16 cellular contexts compared by ENCODE assay signal in genomic region chr2:178301595-178302324, GRCh38.
DNase-seq lines count a peak whose midpoint lies in the region; ATAC-seq lines count a peak whose summit lies in the region.
"Had no signal": no experiment of that assay in that cellular context is flagged by ENCODE, and none has a peak within 500 bp of the region (broad histone marks: within the 10 kb centered on the region; RNA-seq: fewer than 3 reads in every experiment).

No MANE protein-coding gene starts in this region.

- no peak overlapping the region for H3K27ac ChIP-seq in mesenchymal stem cell (ENCODE audit: low read length, poor library complexity, severe bottlenecking)
- H3K27ac ChIP-seq: SJSA1 had no signal

- CTCF ChIA-PET in activated CD4-positive, alpha-beta memory T cell treated with anti-CD3 and anti-CD28 coated beads for 36 hours (lab: Charles Lee) = no interaction called here

- no peak overlapping the region for H2AFZ ChIP-seq in mesenchymal stem cell (ENCODE audit: low read depth, low read length)

- H3K4me3 ChIP-seq in HAP-1 = no peak overlapping the region
- H3K4me3 ChIP-seq in mesenchymal stem cell (ENCODE audit: insufficient read depth in 1 of 2, low read depth in 1 of 2, low read length in 2 of 2) = no peak overlapping the region
- H3K4me3 ChIP-seq: SJSA1 had no signal

- H3K18ac ChIP-seq in mesenchymal stem cell (ENCODE audit: low read depth in 1 of 2, low read length in 2 of 2) = no peak overlapping the region

- no peak overlapping the region for H3K4me3 Mint-ChIP-seq in activated CD4-positive, alpha-beta memory T cell treated with anti-CD3 and anti-CD28 coated beads for 36 hours
- H3K4me3 Mint-ChIP-seq: CD4-positive, CD25-positive, alpha-beta regulatory T cell had no signal

- H3K36me3 ChIP-seq in HAP-1 (replicated peaks) = no peaks in the 10 kb centered on the region
- H3K36me3 ChIP-seq in mesenchymal stem cell (ENCODE audit: control insufficient read depth in 1 of 2, insufficient read depth in 2 of 2, low read depth in 1 of 2, low read length in 2 of 2) = no peaks in the 10 kb centered on the region
- H3K36me3 ChIP-seq: SJSA1 had no signal

- ATAC-seq in left ventricle myocardium superior (no peak), HG03108 (IDR thresholded peaks at IDR 0.05; ENCODE audit: unreplicated experiment) (no peak)

- H3K4ac ChIP-seq in mesenchymal stem cell (ENCODE audit: low read depth in 1 of 2, low read length in 2 of 2) = no peak overlapping the region

- no peak overlapping the region for H4K8ac ChIP-seq in mesenchymal stem cell (ENCODE audit: low read length)

- H3K27me3 ChIP-seq in HAP-1 (ENCODE audit: low read depth) = no peaks in the 10 kb centered on the region
- H3K27me3 ChIP-seq in mesenchymal stem cell (ENCODE audit: control insufficient read depth in 1 of 2, insufficient read depth in 1 of 2, low read length in 2 of 2) = no peaks in the 10 kb centered on the region
- H3K27me3 ChIP-seq: SJSA1 had no signal

- H3K36me3 Mint-ChIP-seq in activated CD4-positive, alpha-beta memory T cell treated with anti-CD3 and anti-CD28 coated beads for 36 hours = no peaks in the 10 kb centered on the region
- H3K36me3 Mint-ChIP-seq: CD4-positive, CD25-positive, alpha-beta regulatory T cell had no signal

- no peak overlapping the region for H3K4me2 ChIP-seq in mesenchymal stem cell (ENCODE audit: low read length, poor library complexity, severe bottlenecking)

- intact Hi-C loops in activated CD4-positive, alpha-beta memory T cell treated with anti-CD3 and anti-CD28 coated beads for 36 hours (cut with micrococcal nuclease) = no loop called here
- intact Hi-C loops in left ventricle myocardium superior (cut with micrococcal nuclease) = loop anchor here (10.0 kb wide), 1 partner anchor 93 kb away; no protein-coding TSS in a partner anchor

- H2BK120ac ChIP-seq in mesenchymal stem cell (ENCODE audit: low read depth, low read length) = no peak overlapping the region

- no peak overlapping the region for H2BK12ac ChIP-seq in mesenchymal stem cell (ENCODE audit: low read length in 2 of 2)

- peaks cover 9% of the 10 kb centered on the region for H3K27me3 Mint-ChIP-seq in activated CD4-positive, alpha-beta memory T cell treated with anti-CD3 and anti-CD28 coated beads for 36 hours

- H3K27ac Mint-ChIP-seq in activated CD4-positive, alpha-beta memory T cell treated with anti-CD3 and anti-CD28 coated beads for 36 hours = no peak overlapping the region
- H3K27ac Mint-ChIP-seq: CD4-positive, CD25-positive, alpha-beta regulatory T cell had no signal

- H3K79me1 ChIP-seq in mesenchymal stem cell (replicated peaks; ENCODE audit: low read length, poor library complexity, severe bottlenecking) = no peaks in the 10 kb centered on the region

- no peak overlapping the region for H3K23ac ChIP-seq in mesenchymal stem cell (ENCODE audit: low read length in 2 of 2)

- H3K4me1 ChIP-seq in HAP-1 (peaks cover 22% of the 10 kb centered on the region), mesenchymal stem cell (ENCODE audit: control insufficient read depth, insufficient read depth, low read depth, low read length) (no peaks in the 10 kb centered on the region)
- H3K4me1 ChIP-seq: SJSA1 had no signal

- H3K9ac ChIP-seq in mesenchymal stem cell (ENCODE audit: low read length) = no peak overlapping the region

- H3K4me1 Mint-ChIP-seq in activated CD4-positive, alpha-beta memory T cell treated with anti-CD3 and anti-CD28 coated beads for 36 hours (ENCODE audit: low read depth) = no peaks in the 10 kb centered on the region
- H3K4me1 Mint-ChIP-seq: CD4-positive, CD25-positive, alpha-beta regulatory T cell had no signal

- DNase-seq in DMS79 treated with DMSO at 0.1 percent for 48 hours (lab: John Stamatoyannopoulos, UW) = peak; percentile 96
- DNase-seq in HAP-1 (ENCODE audit: low spot score in 2 of 2) = peak; percentile 73 to 95
- DNase-seq in NCI-H524 treated with DMSO at 0.1 percent for 48 hours (lab: John Stamatoyannopoulos, UW) = peak; percentile 51
- DNase-seq in mesenchymal stem cell = peak; percentile 21
- no peak for DNase-seq in activated CD4-positive, alpha-beta memory T cell treated with anti-CD3 and anti-CD28 coated beads for 36 hours
- no peak for DNase-seq in left ventricle myocardium superior
- DNase-seq: ACHN; CD4-positive, CD25-positive, alpha-beta regulatory T cell; DND-41; GF-D8; IMR-90; MV-4-11; NCI-H526 treated with DMSO at 0.1 percent for 48 hours; SW 1271 had no signal

- POLR2A ChIA-PET in activated CD4-positive, alpha-beta memory T cell treated with anti-CD3 and anti-CD28 coated beads for 36 hours (lab: Charles Lee) = no interaction called here

- H3K14ac ChIP-seq in mesenchymal stem cell (ENCODE audit: low read length in 2 of 2) = no peak overlapping the region

- in situ Hi-C loops in HAP-1 (cut with MboI; ENCODE audit: low sequenced_read_pairs) = no loop called here

- H2AK5ac ChIP-seq in mesenchymal stem cell (ENCODE audit: low read length, severe bottlenecking) = no peak overlapping the region

- H3K9me3 Mint-ChIP-seq in activated CD4-positive, alpha-beta memory T cell treated with anti-CD3 and anti-CD28 coated beads for 36 hours = no peaks in the 10 kb centered on the region
- H3K9me3 Mint-ChIP-seq: CD4-positive, CD25-positive, alpha-beta regulatory T cell had no signal

- H4K91ac ChIP-seq in mesenchymal stem cell (ENCODE audit: low read length) = no peak overlapping the region

- 70% methylated on average over 5 of the region's 5 CpGs for WGBS in mesenchymal stem cell

- H3K9me3 ChIP-seq in HAP-1 (no peaks in the 10 kb centered on the region), mesenchymal stem cell (ENCODE audit: control insufficient read depth, low read length) (no peaks in the 10 kb centered on the region)
- H3K9me3 ChIP-seq: SJSA1 had no signal

- no peak overlapping the region for H2BK5ac ChIP-seq in mesenchymal stem cell (ENCODE audit: low read depth, low read length, poor library complexity, severe bottlenecking)

- no peak overlapping the region for H2BK15ac ChIP-seq in mesenchymal stem cell (ENCODE audit: low read depth, poor library complexity, severe bottlenecking)

Comparison
In these comparisons a context has a peak if more than half of its experiments do, and no peak if none do; other contexts are left out.
1. DNase-seq: peak in DMS79 treated with DMSO at 0.1 percent for 48 hours (single experiment), HAP-1 (2 of 2), NCI-H524 treated with DMSO at 0.1 percent for 48 hours (single experiment) and mesenchymal stem cell (single experiment); none in activated CD4-positive, alpha-beta memory T cell treated with anti-CD3 and anti-CD28 coated beads for 36 hours (single experiment) and left ventricle myocardium superior (single experiment).